1 cellular context compared by ENCODE assay signal in the genomic region with DNA sequence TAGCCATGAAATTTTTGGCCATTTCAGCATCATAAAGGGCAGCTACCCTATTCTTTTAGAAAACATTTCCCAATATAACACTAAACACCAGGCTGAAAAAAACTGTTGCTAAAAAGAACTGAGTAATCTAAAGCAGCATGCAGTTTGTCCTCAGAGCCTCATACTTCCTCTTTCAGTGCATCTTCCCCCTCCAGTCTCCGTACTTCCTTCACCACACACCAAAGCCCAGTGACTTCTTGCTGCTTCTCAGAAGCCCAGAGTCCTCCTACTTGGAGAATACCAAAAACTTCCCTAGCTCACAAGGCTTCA.
TF ChIP-seq lines count a peak whose summit lies in the region.

No MANE protein-coding gene starts in this region.

TF ChIP-seq in GM12878, 131 proteins besides CTCF, POLR2A, EP300 and RAD21 (continued from another document):
- TF ChIP-seq, protein P1, sequence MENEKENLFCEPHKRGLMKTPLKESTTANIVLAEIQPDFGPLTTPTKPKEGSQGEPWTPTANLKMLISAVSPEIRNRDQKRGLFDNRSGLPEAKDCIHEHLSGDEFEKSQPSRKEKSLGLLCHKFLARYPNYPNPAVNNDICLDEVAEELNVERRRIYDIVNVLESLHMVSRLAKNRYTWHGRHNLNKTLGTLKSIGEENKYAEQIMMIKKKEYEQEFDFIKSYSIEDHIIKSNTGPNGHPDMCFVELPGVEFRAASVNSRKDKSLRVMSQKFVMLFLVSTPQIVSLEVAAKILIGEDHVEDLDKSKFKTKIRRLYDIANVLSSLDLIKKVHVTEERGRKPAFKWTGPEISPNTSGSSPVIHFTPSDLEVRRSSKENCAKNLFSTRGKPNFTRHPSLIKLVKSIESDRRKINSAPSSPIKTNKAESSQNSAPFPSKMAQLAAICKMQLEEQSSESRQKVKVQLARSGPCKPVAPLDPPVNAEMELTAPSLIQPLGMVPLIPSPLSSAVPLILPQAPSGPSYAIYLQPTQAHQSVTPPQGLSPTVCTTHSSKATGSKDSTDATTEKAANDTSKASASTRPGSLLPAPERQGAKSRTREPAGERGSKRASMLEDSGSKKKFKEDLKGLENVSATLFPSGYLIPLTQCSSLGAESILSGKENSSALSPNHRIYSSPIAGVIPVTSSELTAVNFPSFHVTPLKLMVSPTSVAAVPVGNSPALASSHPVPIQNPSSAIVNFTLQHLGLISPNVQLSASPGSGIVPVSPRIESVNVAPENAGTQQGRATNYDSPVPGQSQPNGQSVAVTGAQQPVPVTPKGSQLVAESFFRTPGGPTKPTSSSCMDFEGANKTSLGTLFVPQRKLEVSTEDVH (IDR thresholded peaks at IDR 0.05; ENCODE audit: low read depth, partially characterized antibody) = no peak
- TF ChIP-seq IKZF1 (conservative IDR thresholded peaks at IDR 0.05) = peak; percentile 68
- TF ChIP-seq, protein P2, sequence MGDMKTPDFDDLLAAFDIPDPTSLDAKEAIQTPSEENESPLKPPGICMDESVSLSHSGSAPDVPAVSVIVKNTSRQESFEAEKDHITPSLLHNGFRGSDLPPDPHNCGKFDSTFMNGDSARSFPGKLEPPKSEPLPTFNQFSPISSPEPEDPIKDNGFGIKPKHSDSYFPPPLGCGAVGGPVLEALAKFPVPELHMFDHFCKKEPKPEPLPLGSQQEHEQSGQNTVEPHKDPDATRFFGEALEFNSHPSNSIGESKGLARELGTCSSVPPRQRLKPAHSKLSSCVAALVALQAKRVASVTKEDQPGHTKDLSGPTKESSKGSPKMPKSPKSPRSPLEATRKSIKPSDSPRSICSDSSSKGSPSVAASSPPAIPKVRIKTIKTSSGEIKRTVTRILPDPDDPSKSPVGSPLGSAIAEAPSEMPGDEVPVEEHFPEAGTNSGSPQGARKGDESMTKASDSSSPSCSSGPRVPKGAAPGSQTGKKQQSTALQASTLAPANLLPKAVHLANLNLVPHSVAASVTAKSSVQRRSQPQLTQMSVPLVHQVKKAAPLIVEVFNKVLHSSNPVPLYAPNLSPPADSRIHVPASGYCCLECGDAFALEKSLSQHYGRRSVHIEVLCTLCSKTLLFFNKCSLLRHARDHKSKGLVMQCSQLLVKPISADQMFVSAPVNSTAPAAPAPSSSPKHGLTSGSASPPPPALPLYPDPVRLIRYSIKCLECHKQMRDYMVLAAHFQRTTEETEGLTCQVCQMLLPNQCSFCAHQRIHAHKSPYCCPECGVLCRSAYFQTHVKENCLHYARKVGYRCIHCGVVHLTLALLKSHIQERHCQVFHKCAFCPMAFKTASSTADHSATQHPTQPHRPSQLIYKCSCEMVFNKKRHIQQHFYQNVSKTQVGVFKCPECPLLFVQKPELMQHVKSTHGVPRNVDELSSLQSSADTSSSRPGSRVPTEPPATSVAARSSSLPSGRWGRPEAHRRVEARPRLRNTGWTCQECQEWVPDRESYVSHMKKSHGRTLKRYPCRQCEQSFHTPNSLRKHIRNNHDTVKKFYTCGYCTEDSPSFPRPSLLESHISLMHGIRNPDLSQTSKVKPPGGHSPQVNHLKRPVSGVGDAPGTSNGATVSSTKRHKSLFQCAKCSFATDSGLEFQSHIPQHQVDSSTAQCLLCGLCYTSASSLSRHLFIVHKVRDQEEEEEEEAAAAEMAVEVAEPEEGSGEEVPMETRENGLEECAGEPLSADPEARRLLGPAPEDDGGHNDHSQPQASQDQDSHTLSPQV (IDR thresholded peaks at IDR 0.05) = no peak
- TF ChIP-seq NFIC (IDR thresholded peaks at IDR 0.05; ENCODE audit: low read depth, low read length) = peak; percentile 38
- TF ChIP-seq BRCA1 (IDR thresholded peaks at IDR 0.05; ENCODE audit: low read depth, low read length) = no peak
